In the genomic region with DNA sequence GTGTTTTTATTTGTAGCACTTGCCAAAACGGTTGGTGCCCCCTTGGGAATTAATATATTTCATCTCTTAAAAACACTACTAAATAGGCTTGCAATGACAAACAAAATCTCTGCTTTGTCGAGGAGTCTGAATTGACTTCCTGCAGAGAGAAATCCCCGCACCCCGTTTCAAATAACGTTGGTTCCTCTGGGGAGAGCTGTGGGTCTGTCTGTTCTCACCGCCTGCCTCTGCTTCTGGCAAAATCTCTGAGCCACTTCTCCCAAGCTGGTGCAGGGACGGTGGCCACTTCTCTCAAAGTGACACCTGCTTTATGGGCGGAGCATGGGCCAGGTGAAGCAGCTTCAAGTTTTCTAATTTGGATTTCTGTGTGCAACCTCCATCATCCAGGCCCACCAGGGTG, we compare ENCODE assay signal across 19 cellular contexts.
A peak's percentile ranks its signal among the peaks of the same experiment; 100 is the strongest.
DNase-seq lines count a peak whose midpoint lies in the region; ATAC-seq, FAIRE-seq and TF ChIP-seq lines count a peak whose summit lies in the region.
"Had no signal": no experiment of that assay in that cellular context is flagged by ENCODE, and none has a peak within 500 bp of the region (broad histone marks: within the 10 kb centered on the region; RNA-seq: fewer than 3 reads in every experiment).

No MANE protein-coding gene starts in this region.

- no peaks in the 10 kb centered on the region for H3K9me3 ChIP-seq in BLaER1
- H3K9me3 ChIP-seq in CD4-positive, alpha-beta T cell (ENCODE audit: control insufficient read depth, low read length) = no peaks in the 10 kb centered on the region
- H3K9me3 ChIP-seq in H1 (ENCODE audit: insufficient read depth in 2 of 2, low read depth in 1 of 2, low read length in 1 of 2) = no peaks in the 10 kb centered on the region
- H3K9me3 ChIP-seq: Caco-2 had no signal

- no peak overlapping the region for H2BK20ac ChIP-seq in H1 (ENCODE audit: low read length)

- POLR2A ChIA-PET in CD4-positive, alpha-beta T cell (lab: Charles Lee) = interaction anchor here (0.6 to 1.0 kb wide), 2 partner anchors 15 to 202 kb away, joined by 3 to 5 read pairs; no protein-coding TSS in a partner anchor
- POLR2A ChIA-PET in H1 (lab: Charles Lee; ENCODE audit: partially characterized antibody) = no interaction called here

- peak; percentile 71 for ATAC-seq in CD4-positive, alpha-beta T cell (ENCODE audit: poor library complexity)
- no peak for ATAC-seq in GM18867 (IDR thresholded peaks at IDR 0.05; ENCODE audit: unreplicated experiment)
- ATAC-seq: HCT116, HepG2 had no signal

- WGBS in H1 (ENCODE audit: extremely low coverage in 1 of 2, insufficient coverage in 1 of 2, insufficient read length in 1 of 2, insufficient replicate concordance in 2 of 2, low coverage in 1 of 2, low lambda C conversion rate in 2 of 2, missing lambda C conversion rate in 1 of 2), 2 experiments = 56% methylated on average over 8 of the region's 8 CpGs; no CpG with 5 or more reads in 1 of the 2 experiments

- no peak overlapping the region for H2BK120ac ChIP-seq in H1 (replicated peaks; ENCODE audit: low read depth, low read length)

- H3K14ac ChIP-seq in H1 (ENCODE audit: insufficient read length) = no peak overlapping the region

- no peaks in the 10 kb centered on the region for H3K9me3 Mint-ChIP-seq in CD4-positive, alpha-beta T cell

- no peak for FAIRE-seq in H1 (lab: Jason Lieb, UNC)
- FAIRE-seq: A204.1, GM12892, H54, HepG2, HTR-8/SVneo had no signal

- H3K27me3 Mint-ChIP-seq in CD4-positive, alpha-beta T cell = no peaks in the 10 kb centered on the region

- H3K27ac Mint-ChIP-seq in CD4-positive, alpha-beta T cell = no peak overlapping the region
- H3K27ac Mint-ChIP-seq: B cell; CD8-positive, alpha-beta memory T cell had no signal

- CTCF ChIA-PET in CD4-positive, alpha-beta T cell (lab: Charles Lee) = no interaction called here
- CTCF ChIA-PET in H1 (lab: Charles Lee; ENCODE audit: partially characterized antibody) = no interaction called here

- H3K36me3 ChIP-seq in BLaER1 = no peaks in the 10 kb centered on the region
- H3K36me3 ChIP-seq in H1 (ENCODE audit: control insufficient read depth in 2 of 4, insufficient read depth in 4 of 4, low read length in 3 of 4) = no peaks in the 10 kb centered on the region

- intact Hi-C loops in CD4-positive, alpha-beta T cell (cut with DNase I, micrococcal nuclease) = no loop called here

- no peaks in the 10 kb centered on the region for H3K79me1 ChIP-seq in H1 (ENCODE audit: low read depth, low read length)

- H3K27ac ChIP-seq in BLaER1 = peak overlapping the region; percentile 50
- no peak overlapping the region for H3K27ac ChIP-seq in CD4-positive, alpha-beta T cell (ENCODE audit: low read depth, low read length)
- no peak overlapping the region for H3K27ac ChIP-seq in H1 (ENCODE audit: low read depth, low read length)

- TF ChIP-seq POLR2A in H1 (IDR thresholded peaks at IDR 0.05; ENCODE audit: control extremely low read depth in 1 of 2, low read depth in 2 of 2, low read length in 2 of 2) = no peak

- H3K4me3 ChIP-seq in BLaER1 (0 out of 2 replicates have a peak overlapping the region, but pooled peaks have one; percentile 15), H1 (ENCODE audit: extremely low read depth in 1 of 4, insufficient read depth in 2 of 4, low read depth in 3 of 4, low read length in 4 of 4) (no peak overlapping the region), foreskin fibroblast (ENCODE audit: low read depth in 1 of 2, low read length in 2 of 2) (no peak overlapping the region)

- H4K20me1 ChIP-seq in BLaER1 = no peaks in the 10 kb centered on the region
- H4K20me1 ChIP-seq in H1 (replicated peaks in 1 of 2; ENCODE audit: control insufficient read depth in 1 of 2, insufficient read depth in 2 of 2, low read length in 2 of 2) = no peaks in the 10 kb centered on the region

- no peaks in the 10 kb centered on the region for H3K36me3 Mint-ChIP-seq in CD4-positive, alpha-beta T cell (ENCODE audit: low read depth)
- H3K36me3 Mint-ChIP-seq: CD14-positive monocyte; CD8-positive, alpha-beta memory T cell had no signal

- H3K4me2 ChIP-seq in BLaER1 (peak overlapping the region; percentile 78), H1 (ENCODE audit: insufficient read depth in 1 of 2, low read depth in 2 of 2, low read length in 2 of 2) (no peak overlapping the region)

- H3K4me3 Mint-ChIP-seq in CD4-positive, alpha-beta T cell = no peak overlapping the region
- H3K4me3 Mint-ChIP-seq: B cell; CD14-positive monocyte; CD8-positive, alpha-beta memory T cell had no signal

- no peaks in the 10 kb centered on the region for H3K27me3 ChIP-seq in BLaER1
- H3K27me3 ChIP-seq in CD4-positive, alpha-beta T cell (ENCODE audit: control insufficient read depth, insufficient read depth, low read length) = no peaks in the 10 kb centered on the region
- no peaks in the 10 kb centered on the region for H3K27me3 ChIP-seq in H1 (replicated peaks in 1 of 4; ENCODE audit: control insufficient read depth in 3 of 4, extremely low read depth in 1 of 4, insufficient read depth in 3 of 4, low read length in 3 of 4)

- H3K4me1 Mint-ChIP-seq in CD4-positive, alpha-beta T cell (ENCODE audit: low read depth) = peaks cover 15% of the 10 kb centered on the region
- H3K4me1 Mint-ChIP-seq: B cell had no signal

- no peak for TF ChIP-seq CTCF in CD4-positive, alpha-beta T cell (IDR thresholded peaks at IDR 0.05)
- TF ChIP-seq CTCF in H1 (IDR thresholded peaks at IDR 0.05; ENCODE audit: control extremely low read depth in 1 of 3, insufficient read depth in 1 of 3, low read depth in 1 of 3, low read length in 3 of 3) (no peak), foreskin fibroblast (IDR thresholded peaks at IDR 0.05; ENCODE audit: low read depth, low read length) (no peak)

- no peak overlapping the region for H3K56ac ChIP-seq in H1 (replicated peaks; ENCODE audit: insufficient read length, low read depth, low read length)

- H4K8ac ChIP-seq in H1 (ENCODE audit: extremely low read depth, insufficient read depth, low read length) = no peak overlapping the region

- H2BK12ac ChIP-seq in H1 (ENCODE audit: low read depth, low read length) = no peak overlapping the region

- H3K79me2 ChIP-seq in H1 (ENCODE audit: control insufficient read depth in 1 of 2, insufficient read depth in 2 of 2, low read length in 2 of 2) = no peaks in the 10 kb centered on the region

- no peak overlapping the region for H3K23ac ChIP-seq in H1 (ENCODE audit: insufficient read length)

- no peaks in the 10 kb centered on the region for H3K23me2 ChIP-seq in H1 (ENCODE audit: low read depth, low read length)

- H3K4me1 ChIP-seq in BLaER1 (peaks cover 21% of the 10 kb centered on the region), H1 (replicated peaks in 1 of 4; ENCODE audit: control insufficient read depth in 3 of 4, insufficient read depth in 4 of 4, low read length in 3 of 4) (peaks cover 0 to 3% (median 3%) of the 10 kb centered on the region in 4 experiments; a peak in 4 of 7 replicates)
- H3K4me1 ChIP-seq: Caco-2 had no signal

- DNase-seq in NCI-H510A treated with DMSO at 0.1 percent for 48 hours (lab: John Stamatoyannopoulos, UW) (peak; percentile 18), NCI-H510A (lab: John Stamatoyannopoulos, UW) (no peak), H1 (ENCODE audit: low read depth in 1 of 2, low spot score in 2 of 2) (no peak), foreskin fibroblast (no peak)
- peak in 4 of 10 experiments; percentile 9 to 28 (median 18) for DNase-seq in CD4-positive, alpha-beta T cell
- DNase-seq: Caco-2; CD8-positive, alpha-beta memory T cell; DND-41; GDM1 had no signal

- H2AFZ ChIP-seq in H1 (ENCODE audit: low read length) = 0 out of 2 replicates have a peak overlapping the region, but pooled peaks have one; percentile 20

- H2BK15ac ChIP-seq in H1 (ENCODE audit: low read length) = no peak overlapping the region

- TF ChIP-seq RAD21 in H1 (IDR thresholded peaks at IDR 0.05 in 1 of 2, conservative IDR thresholded peaks at IDR 0.05 in 1 of 2; ENCODE audit: low read depth in 2 of 2, low read length in 2 of 2) = peak; percentile 4 to 18; a peak in 2 of 4 replicates

- H3K18ac ChIP-seq in H1 (ENCODE audit: extremely low read depth, low read length) = no peak overlapping the region

- H2BK5ac ChIP-seq in H1 (ENCODE audit: low read depth, low read length) = no peak overlapping the region

- H3K9ac ChIP-seq in BLaER1 (no peak overlapping the region), H1 (replicated peaks in 1 of 4; ENCODE audit: extremely low read depth in 1 of 4, low read depth in 3 of 4, low read length in 3 of 4) (no peak overlapping the region)

- H4K5ac ChIP-seq in H1 (ENCODE audit: insufficient read length, low read depth, low read length) = no peak overlapping the region

- H4K91ac ChIP-seq in H1 (replicated peaks; ENCODE audit: insufficient read length, low read length) = no peak overlapping the region

- no peak overlapping the region for H3K4ac ChIP-seq in H1 (replicated peaks; ENCODE audit: insufficient read length, low read depth, low read length)

- TF ChIP-seq EP300 in H1 (IDR thresholded peaks at IDR 0.05; ENCODE audit: borderline replicate concordance in 1 of 2, low read depth in 2 of 2, low read length in 2 of 2) = no peak

- H2AK5ac ChIP-seq in H1 (ENCODE audit: low read depth, low read length) = no peak overlapping the region

TF ChIP-seq in H1, 55 proteins besides CTCF, POLR2A, EP300 and RAD21:
- TF ChIP-seq TAF1 (IDR thresholded peaks at IDR 0.05; ENCODE audit: low read depth, low read length) = no peak
